In genomic region chr3:197007953-197008352, GRCh38 we compare ENCODE assay signal across 20 cellular contexts.
"Had no signal": no experiment of that assay in that cellular context is flagged by ENCODE, and none has a peak within 500 bp of the region (broad histone marks: within the 10 kb centered on the region; RNA-seq: fewer than 3 reads in every experiment).

No MANE protein-coding gene starts in this region.

- H3K27ac Mint-ChIP-seq: endodermal cell; naive thymus-derived CD4-positive, alpha-beta T cell; progenitor cell of endocrine pancreas; stimulated activated naive B cell treated with anti-CD40 and anti-IgM and Interleukin-4, amounts not matched to agents 10 μg/mL and 1 μg/mL and 100 μg/mL, for 72 hours; stimulated activated naive CD8-positive, alpha-beta T cell treated with anti-CD3 and anti-CD28 coated beads, Interleukin-15, amount 100 ng/mL, for 72 hours had no signal

- H3K27me3 Mint-ChIP-seq: naive thymus-derived CD4-positive, alpha-beta T cell had no signal

- H3K4me3 Mint-ChIP-seq: endodermal cell; naive thymus-derived CD4-positive, alpha-beta T cell; stimulated activated naive B cell treated with anti-CD40 and anti-IgM and Interleukin-4, amounts not matched to agents 10 μg/mL and 1 μg/mL and 100 μg/mL, for 72 hours; stimulated activated naive CD8-positive, alpha-beta T cell treated with anti-CD3 and anti-CD28 coated beads, Interleukin-15, amount 100 ng/mL, for 72 hours had no signal

- H3K4me1 ChIP-seq: colonic mucosa, foreskin keratinocyte, right lobe of liver had no signal

- H3K4me2 ChIP-seq: hepatocyte had no signal

- DNase-seq: cerebellar nuclear complex; colonic mucosa; effector CD4-positive, alpha-beta T cell; endodermal cell; erythroblast; mammary epithelial cell; naive thymus-derived CD4-positive, alpha-beta T cell; nucleus accumbens; ovary; stimulated activated CD4-positive, alpha-beta T cell treated with anti-CD3 and anti-CD28 coated beads, Interleukin-15, amount 100 ng/mL, for 24 hours; stimulated activated CD4-positive, alpha-beta T cell treated with anti-CD3 and anti-CD28 coated beads, Interleukin-1b, Interleukin-23, amount 100 ng/mL, for 48 hours; stimulated activated CD4-positive, alpha-beta T cell treated with anti-CD3 and anti-CD28 coated beads, Interleukin-4, amount 100 ng/mL, for 4 hours; stimulated activated naive B cell treated with anti-CD40 and anti-IgM and Interleukin-4, amounts not matched to agents 10 μg/mL and 1 μg/mL and 100 μg/mL, for 72 hours; stimulated activated naive CD8-positive, alpha-beta T cell treated with anti-CD3 and anti-CD28 coated beads, Interleukin-15, amount 100 ng/mL, for 72 hours; testis had no signal

- H3K4me3 ChIP-seq: colonic mucosa, hepatocyte, ovary, right lobe of liver, testis, tibial nerve had no signal

- H3K79me2 ChIP-seq: hepatocyte had no signal

- H3K9me3 Mint-ChIP-seq: endodermal cell; naive thymus-derived CD4-positive, alpha-beta T cell; stimulated activated naive B cell treated with anti-CD40 and anti-IgM and Interleukin-4, amounts not matched to agents 10 μg/mL and 1 μg/mL and 100 μg/mL, for 72 hours; stimulated activated naive CD8-positive, alpha-beta T cell treated with anti-CD3 and anti-CD28 coated beads, Interleukin-15, amount 100 ng/mL, for 72 hours had no signal

- H2AFZ ChIP-seq: hepatocyte had no signal

- H3K9me3 ChIP-seq: colonic mucosa, ovary, right lobe of liver, testis, tibial nerve had no signal

- H3K27me3 ChIP-seq: colonic mucosa, foreskin keratinocyte, hepatocyte, ovary, right lobe of liver, testis had no signal

- H3K36me3 ChIP-seq: colonic mucosa, ovary, right lobe of liver, tibial nerve had no signal

- ATAC-seq: right lobe of liver; stimulated activated naive B cell treated with anti-CD40 and anti-IgM and Interleukin-4, amounts not matched to agents 10 μg/mL and 1 μg/mL and 100 μg/mL, for 72 hours; stimulated activated naive CD8-positive, alpha-beta T cell treated with anti-CD3 and anti-CD28 coated beads, Interleukin-15, amount 100 ng/mL, for 72 hours had no signal

- H3K27ac ChIP-seq: colonic mucosa, foreskin keratinocyte, hepatocyte, ovary, right lobe of liver, testis, tibial nerve had no signal
